21 cellular contexts compared by ENCODE assay signal in genomic region chr4:177285953-177286352, GRCh38.
"Had no signal": no experiment of that assay in that cellular context is flagged by ENCODE, and none has a peak within 500 bp of the region (broad histone marks: within the 10 kb centered on the region; RNA-seq: fewer than 3 reads in every experiment).

No MANE protein-coding gene starts in this region.

- H3K9me3 ChIP-seq: MG63, SJSA1 had no signal

- H3K4me1 ChIP-seq: SJSA1 had no signal

- ATAC-seq: Panc1, PC-3 had no signal

- H3K27ac Mint-ChIP-seq: T-helper 1 cell treated with Interleukin-12 subunit alpha and Interleukin-12 subunit beta and Interleukin-4 antibody, amounts not matched to agents 30 μg/mL and 1 μg/mL, for 36 hours had no signal

- H3K36me3 ChIP-seq: MG63, SJSA1 had no signal

- H3K4me3 Mint-ChIP-seq: T-helper 1 cell treated with Interleukin-12 subunit alpha and Interleukin-12 subunit beta and Interleukin-4 antibody, amounts not matched to agents 30 μg/mL and 1 μg/mL, for 36 hours had no signal

- H3K27me3 ChIP-seq: MG63, SJSA1 had no signal

- H3K9me3 Mint-ChIP-seq: T-helper 1 cell treated with Interleukin-12 subunit alpha and Interleukin-12 subunit beta and Interleukin-4 antibody, amounts not matched to agents 30 μg/mL and 1 μg/mL, for 36 hours had no signal

- H3K4me3 ChIP-seq: MG63, SJSA1, SK-N-MC had no signal

- DNase-seq: Karpas-422, KG1, MG63, NCI-H1092 treated with DMSO at 0.1 percent for 48 hours, NCI-H1436, NCI-H187, NCI-H2029, NCI-H2081 treated with DMSO at 0.1 percent for 48 hours, NCI-H2171, NCI-H226, NCI-H446, NCI-H510A, NCI-H524 treated with DMSO at 0.1 percent for 48 hours, NCI-H69, NCI-H774, PC-3, SHP77 had no signal

- H3K27ac ChIP-seq: SJSA1, SK-N-MC had no signal
